ENCODE assay signal across 1 cellular context in the genomic region with DNA sequence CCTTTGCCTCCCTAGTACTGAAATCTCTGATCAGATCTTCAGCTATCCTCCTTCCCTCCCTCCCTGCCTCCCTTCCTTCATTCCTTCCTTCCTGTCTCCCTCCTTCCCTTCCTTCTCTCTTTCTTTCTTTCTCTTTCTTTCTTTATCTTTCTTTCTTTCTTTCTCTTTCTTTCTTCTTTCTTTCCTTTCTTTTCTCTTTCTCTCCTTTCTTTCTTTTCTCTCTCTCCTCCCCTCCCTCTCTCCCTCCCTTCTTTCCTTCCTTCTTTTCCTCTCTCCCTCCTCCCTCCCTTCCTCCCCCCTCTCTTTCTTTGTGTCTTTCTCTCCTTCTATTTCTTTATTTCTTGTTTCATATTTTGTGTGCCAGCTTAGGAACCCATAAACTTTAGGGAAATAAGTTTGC.
TF ChIP-seq lines count a peak whose summit lies in the region.

No MANE protein-coding gene starts in this region.

TF ChIP-seq in IMR-90, 13 proteins besides CTCF, POLR2A, EP300 and RAD21:
- TF ChIP-seq FOS (IDR thresholded peaks at IDR 0.05; ENCODE audit: low read depth, low read length) (no peak), RFX5 (IDR thresholded peaks at IDR 0.05; ENCODE audit: low read depth, low read length) (no peak), MAFK (IDR thresholded peaks at IDR 0.05; ENCODE audit: low read depth, low read length) (no peak), RCOR1 (IDR thresholded peaks at IDR 0.05; ENCODE audit: insufficient replicate concordance, low read length) (no peak), CEBPB (IDR thresholded peaks at IDR 0.05; ENCODE audit: low read depth, low read length) (no peak), MXI1 (IDR thresholded peaks at IDR 0.05; ENCODE audit: borderline replicate concordance, low read depth, low read length) (no peak), BHLHE40 (IDR thresholded peaks at IDR 0.05; ENCODE audit: low read depth, low read length) (no peak), CHD1 (IDR thresholded peaks at IDR 0.05; ENCODE audit: low read depth, low read length) (no peak), NFE2L2 (IDR thresholded peaks at IDR 0.05; ENCODE audit: low read depth, low read length) (no peak)
- TF ChIP-seq, protein P1, sequence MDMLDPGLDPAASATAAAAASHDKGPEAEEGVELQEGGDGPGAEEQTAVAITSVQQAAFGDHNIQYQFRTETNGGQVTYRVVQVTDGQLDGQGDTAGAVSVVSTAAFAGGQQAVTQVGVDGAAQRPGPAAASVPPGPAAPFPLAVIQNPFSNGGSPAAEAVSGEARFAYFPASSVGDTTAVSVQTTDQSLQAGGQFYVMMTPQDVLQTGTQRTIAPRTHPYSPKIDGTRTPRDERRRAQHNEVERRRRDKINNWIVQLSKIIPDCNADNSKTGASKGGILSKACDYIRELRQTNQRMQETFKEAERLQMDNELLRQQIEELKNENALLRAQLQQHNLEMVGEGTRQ (IDR thresholded peaks at IDR 0.05; ENCODE audit: low read depth, low read length), result no peak
- TF ChIP-seq, protein P2, sequence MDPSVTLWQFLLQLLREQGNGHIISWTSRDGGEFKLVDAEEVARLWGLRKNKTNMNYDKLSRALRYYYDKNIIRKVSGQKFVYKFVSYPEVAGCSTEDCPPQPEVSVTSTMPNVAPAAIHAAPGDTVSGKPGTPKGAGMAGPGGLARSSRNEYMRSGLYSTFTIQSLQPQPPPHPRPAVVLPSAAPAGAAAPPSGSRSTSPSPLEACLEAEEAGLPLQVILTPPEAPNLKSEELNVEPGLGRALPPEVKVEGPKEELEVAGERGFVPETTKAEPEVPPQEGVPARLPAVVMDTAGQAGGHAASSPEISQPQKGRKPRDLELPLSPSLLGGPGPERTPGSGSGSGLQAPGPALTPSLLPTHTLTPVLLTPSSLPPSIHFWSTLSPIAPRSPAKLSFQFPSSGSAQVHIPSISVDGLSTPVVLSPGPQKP (IDR thresholded peaks at IDR 0.05; ENCODE audit: borderline replicate concordance, low read depth, low read length), result no peak
